ENCODE assay signal across 1 cellular context in genomic region chrX:125422986-125423385, GRCh38.
A peak's percentile ranks its signal among the peaks of the same experiment; 100 is the strongest.
TF ChIP-seq lines count a peak whose summit lies in the region.

No MANE protein-coding gene starts in this region.

TF ChIP-seq in K562, 482 proteins besides CTCF, POLR2A, EP300 and RAD21 (continued from another document):
- TF ChIP-seq RBBP5 (IDR thresholded peaks at IDR 0.05; ENCODE audit: borderline replicate concordance, insufficient read depth, low read length, poor library complexity, severe bottlenecking): no peak
- TF ChIP-seq SMARCB1 (IDR thresholded peaks at IDR 0.05; ENCODE audit: insufficient read length, low read depth): no peak
- TF ChIP-seq ZNF354B (CRISPR knock-in tag; IDR thresholded peaks at IDR 0.05): no peak
- TF ChIP-seq MCM5 (IDR thresholded peaks at IDR 0.05; ENCODE audit: low read depth): no peak
- TF ChIP-seq AFF4 (CRISPR knock-in tag; IDR thresholded peaks at IDR 0.05): no peak
- no peak for TF ChIP-seq RBM25 (IDR thresholded peaks at IDR 0.05; ENCODE audit: low read depth, low read length, severe bottlenecking)
- peak; percentile 75 for TF ChIP-seq C11orf30 (IDR thresholded peaks at IDR 0.05; ENCODE audit: low read depth)
- no peak for TF ChIP-seq NR0B1 (IDR thresholded peaks at IDR 0.05; ENCODE audit: partially characterized antibody)
- TF ChIP-seq ZNF140 (CRISPR knock-in tag; IDR thresholded peaks at IDR 0.05): no peak
- TF ChIP-seq ESRRB (CRISPR knock-in tag; IDR thresholded peaks at IDR 0.05; ENCODE audit: borderline replicate concordance): no peak
